8 cellular contexts compared by ENCODE assay signal in genomic region chr12:82210882-82211281, GRCh38.
"Had no signal": no experiment of that assay in that cellular context is flagged by ENCODE, and none has a peak within 500 bp of the region (broad histone marks: within the 10 kb centered on the region; RNA-seq: fewer than 3 reads in every experiment).

No MANE protein-coding gene starts in this region.

- FAIRE-seq: G401.6, GM12878, GM12891, GM12892, GM18507, GM19239 had no signal

- H3K4me3 ChIP-seq: GM12878 had no signal

- ATAC-seq: GM12878 had no signal

- DNase-seq: GDM1, GF-D8 had no signal
